ENCODE assay signal across 29 cellular contexts in genomic region chr13:96968027-96968426, GRCh38. TPM values are rescaled to one million over a fixed set of nuclear protein-coding genes. Genes with fewer than 3 reads are reported as not detected.
"Had no signal": no experiment of that assay in that cellular context is flagged by ENCODE, and none has a peak within 500 bp of the region (broad histone marks: within the 10 kb centered on the region; RNA-seq: fewer than 3 reads in every experiment).

No MANE protein-coding gene starts in this region.

- DNase-seq: activated CD4-positive, alpha-beta T cell treated with anti-CD3 and anti-CD28 coated beads for 4 hours; activated CD4-positive, alpha-beta T cell treated with anti-CD3 and anti-CD28 coated beads, Interleukin-2, amount 50 U/mL, for 4 hours; activated CD8-positive, alpha-beta memory T cell treated with anti-CD3 and anti-CD28 coated beads, Interleukin-2, amount 50 U/mL, for 4 hours; activated gamma-delta T cell; activated naive CD4-positive, alpha-beta T cell treated with anti-CD3 and anti-CD28 coated beads, Interleukin-2, amount 10 ng/mL, durations not matched to agents 7 days and 5 days; activated naive CD8-positive, alpha-beta T cell treated with anti-CD3 and anti-CD28 coated beads, Interleukin-2, amount 10 ng/mL, durations not matched to agents 7 days and 5 days; activated T-cell treated with anti-CD3 and anti-CD28 coated beads, Interleukin-2, amount 50 U/mL, for 24 hours; central memory CD4-positive, alpha-beta T cell; esophagus squamous epithelium; foreskin melanocyte; heart right ventricle; kidney glomerular epithelial cell; left lung; lower lobe of right lung; mesenchymal stem cell; posterior cingulate gyrus; right cardiac atrium; spleen; stimulated activated naive CD4-positive, alpha-beta T cell; tibial artery; upper lobe of right lung had no signal

- H3K27ac ChIP-seq: ascending aorta, epithelial cell of prostate, esophagus squamous epithelium, heart right ventricle, left lung, lower lobe of right lung, spleen, suprapubic skin, tibial artery, upper lobe of right lung, VCaP had no signal

- H3K27me3 ChIP-seq: ascending aorta, esophagus squamous epithelium, left lung, spleen, suprapubic skin, tibial artery, upper lobe of right lung had no signal

- H3K36me3 ChIP-seq: ascending aorta, esophagus squamous epithelium, heart right ventricle, left lung, lower lobe of right lung, spleen, suprapubic skin, tibial artery, upper lobe of right lung had no signal

- H3K4me1 ChIP-seq: ascending aorta, esophagus squamous epithelium, heart right ventricle, left lung, lower lobe of right lung, spleen, suprapubic skin, tibial artery, upper lobe of right lung had no signal

- ATAC-seq: heart right ventricle, left lung, lower lobe of right lung, right cardiac atrium, upper lobe of right lung had no signal

- H3K4me3 ChIP-seq: ascending aorta, esophagus squamous epithelium, heart right ventricle, left lung, lower lobe of right lung, spleen, suprapubic skin, tibial artery, upper lobe of right lung had no signal

RNA-seq across cellular contexts. Expression of gene OXGR1, which starts 26.2 kb away (rescaled TPM):
- total RNA-seq: activated CD8-positive, alpha-beta memory T cell treated with anti-CD3 and anti-CD28 coated beads for 36 hours; activated naive CD8-positive, alpha-beta T cell treated with anti-CD3 and anti-CD28 coated beads, Interleukin-2, amount 10 ng/mL, durations not matched to agents 7 days and 5 days; ascending aorta; glomerular endothelial cell; mucosa of gallbladder; osteoblast had no signal
